In genomic region chr1:10866314-10867091, GRCh38 we compare ENCODE assay signal across 1 cellular context.
TF ChIP-seq lines count a peak whose summit lies in the region.

No MANE protein-coding gene starts in this region.

TF ChIP-seq in WTC11, 78 proteins besides CTCF, POLR2A, EP300 and RAD21 (continued from another document):
- no peak for TF ChIP-seq TEAD1 (CRISPR knock-in tag; IDR thresholded peaks at IDR 0.05)
